Comparison of ENCODE assay signal across 17 cellular contexts in genomic region chr18:79384151-79384807, GRCh38. TPM values are rescaled to one million over a fixed set of nuclear protein-coding genes. Genes with fewer than 3 reads are reported as not detected.
DNase-seq lines count a peak whose midpoint lies in the region; ATAC-seq, FAIRE-seq and TF ChIP-seq lines count a peak whose summit lies in the region.
"Had no signal": no experiment of that assay in that cellular context is flagged by ENCODE, and none has a peak within 500 bp of the region (broad histone marks: within the 10 kb centered on the region; RNA-seq: fewer than 3 reads in every experiment).

No MANE protein-coding gene starts in this region.

- H3K4me1 ChIP-seq in HepG2 (ENCODE audit: insufficient read depth, low read length) (no peaks in the 10 kb centered on the region), right lobe of liver (no peaks in the 10 kb centered on the region), SK-N-SH (ENCODE audit: control insufficient read depth in 1 of 2, insufficient read depth in 2 of 2, low read depth in 1 of 2, low read length in 1 of 2) (no peaks in the 10 kb centered on the region; a peak in 1 of 4 replicates)

- H3K9me3 ChIP-seq in HepG2 (ENCODE audit: low read length), result no peaks in the 10 kb centered on the region
- no peaks in the 10 kb centered on the region for H3K9me3 ChIP-seq in right lobe of liver
- H3K9me3 ChIP-seq in SK-N-SH, result no peaks in the 10 kb centered on the region
- H3K9me3 ChIP-seq: BLaER1 treated with 17β-estradiol and CSF1 and Interleukin-3, amounts not matched to agents 10 nM and 100 nM; right atrium auricular region; vagina had no signal

- TF ChIP-seq POLR2A in HepG2 (IDR thresholded peaks at IDR 0.05; ENCODE audit: insufficient read depth in 1 of 2, low read depth in 2 of 2, low read length in 2 of 2) (no peak), right lobe of liver (IDR thresholded peaks at IDR 0.05) (no peak)

- DNase-seq in HepG2 (ENCODE audit: low spot score) (no peak), right lobe of liver (no peak), SK-N-SH (peak; percentile 39), left lobe of liver (ENCODE audit: low spot score) (peak; percentile 37), ACHN (no peak)
- DNase-seq: activated CD4-positive, alpha-beta T cell treated with anti-CD3 and anti-CD28 coated beads, Interleukin-2, amount 50 U/mL, for 48 hours; NCI-H446 had no signal

- H3K27me3 ChIP-seq in HepG2 (ENCODE audit: control insufficient read depth in 1 of 2, insufficient read depth in 2 of 2, low read length in 2 of 2) (peaks cover 3 to 58% of the 10 kb centered on the region in 2 experiments; a peak in 4 of 5 replicates), right lobe of liver (peaks cover 5 to 8% of the 10 kb centered on the region in 2 donors), SK-N-SH (ENCODE audit: insufficient read depth) (peaks cover 71% of the 10 kb centered on the region)
- H3K27me3 ChIP-seq: right atrium auricular region, vagina had no signal

- TF ChIP-seq EP300 in HepG2 (IDR thresholded peaks at IDR 0.05; ENCODE audit: low read depth in 2 of 2, low read length in 2 of 2), result no peak
- TF ChIP-seq EP300 in HepG2 (CRISPR knock-in tag; IDR thresholded peaks at IDR 0.05; ENCODE audit: borderline replicate concordance), result no peak
- no peak for TF ChIP-seq EP300 in SK-N-SH (IDR thresholded peaks at IDR 0.05; ENCODE audit: borderline replicate concordance in 1 of 2, low read depth in 1 of 2, low read length in 1 of 2)

- TSS peak; percentile 30 for BruUV-seq in HepG2 (replicated peaks; lab: Mats Ljungman, UMichigan)

- H3K36me3 ChIP-seq in HepG2 (replicated peaks in 1 of 2; ENCODE audit: control insufficient read depth in 1 of 2, insufficient read depth in 2 of 2, low read length in 2 of 2), result no peaks in the 10 kb centered on the region
- no peaks in the 10 kb centered on the region for H3K36me3 ChIP-seq in right lobe of liver
- H3K36me3 ChIP-seq in SK-N-SH (replicated peaks in 1 of 2; ENCODE audit: control insufficient read depth in 1 of 2, insufficient read depth in 2 of 2, low read length in 1 of 2), result no peaks in the 10 kb centered on the region
- H3K36me3 ChIP-seq: BLaER1 treated with 17β-estradiol and CSF1 and Interleukin-3, amounts not matched to agents 10 nM and 100 nM; right atrium auricular region; vagina had no signal

- no peak for FAIRE-seq in HepG2 (lab: Jason Lieb, UNC)
- FAIRE-seq: bronchial epithelial cell, endometrium, GM12892, keratinocyte, RCC 7860 had no signal

- H3K79me2 ChIP-seq in HepG2 (ENCODE audit: insufficient read depth, low read length), result no peaks in the 10 kb centered on the region
- no peaks in the 10 kb centered on the region for H3K79me2 ChIP-seq in SK-N-SH (ENCODE audit: insufficient read depth)

- peak; percentile 31; the same call in 1 of the 2 replicates for TF ChIP-seq CTCF in HepG2 (CRISPR knock-in tag; IDR thresholded peaks at IDR 0.05)
- no peak for TF ChIP-seq CTCF in right lobe of liver (IDR thresholded peaks at IDR 0.05)
- no peak for TF ChIP-seq CTCF in SK-N-SH (IDR thresholded peaks at IDR 0.05)

- WGBS in HepG2 (ENCODE audit: low lambda C conversion rate), result under 1% methylated on average over 10 of the region's 17 CpGs
- WGBS in right lobe of liver (ENCODE audit: insufficient coverage, low coverage, low lambda C conversion rate, missing lambda C conversion rate), result 29% methylated on average over 8 of the region's 17 CpGs
- WGBS in SK-N-SH (ENCODE audit: low lambda C conversion rate), result 10% methylated on average over 12 of the region's 17 CpGs

- intact Hi-C loops in HepG2 (cut with micrococcal nuclease; ENCODE audit: unreplicated experiment) (no loop called here), right lobe of liver (cut with DNase I) (loop anchor here (5.0 kb wide), 2 partner anchors 143 to 258 kb away; no protein-coding TSS in a partner anchor)

- H3K4me3 ChIP-seq in HepG2 (replicated peaks in 1 of 3; ENCODE audit: insufficient read depth in 1 of 3, low read depth in 2 of 3, low read length in 3 of 3), result no peak overlapping the region
- H3K4me3 ChIP-seq in right lobe of liver, result no peak overlapping the region
- H3K4me3 ChIP-seq in SK-N-SH (ENCODE audit: low read depth in 2 of 2, low read length in 1 of 2), result no peak overlapping the region
- H3K4me3 ChIP-seq: BLaER1 treated with 17β-estradiol and CSF1 and Interleukin-3, amounts not matched to agents 10 nM and 100 nM; right atrium auricular region; vagina had no signal

- CTCF ChIA-PET in HepG2 (lab: Yijun Ruan, JAX; ENCODE audit: low intra/inter-chr PET ratio, low total read pairs), result no interaction called here
- CTCF ChIA-PET in SK-N-SH (lab: Yijun Ruan, JAX), result interaction anchor here (1.5 to 7.0 kb wide), 2 partner anchors 145 to 259 kb away, joined by 4 to 41 read pairs; no protein-coding TSS in a partner anchor

- no peak overlapping the region for H3K9ac ChIP-seq in HepG2 (ENCODE audit: insufficient read depth, low read depth, low read length)
- no peak overlapping the region for H3K9ac ChIP-seq in SK-N-SH
- H3K9ac ChIP-seq: BLaER1 treated with 17β-estradiol and CSF1 and Interleukin-3, amounts not matched to agents 10 nM and 100 nM had no signal

- H3K9me2 ChIP-seq in SK-N-SH, result no peaks in the 10 kb centered on the region

- H4K20me1 ChIP-seq in HepG2 (ENCODE audit: insufficient read depth, low read length) (peaks cover 3% of the 10 kb centered on the region; the same call in 1 of the 2 replicates), SK-N-SH (ENCODE audit: insufficient read depth) (no peaks in the 10 kb centered on the region)

- H3K27ac ChIP-seq in HepG2 (ENCODE audit: extremely low read length, insufficient read depth, low read length), result no peak overlapping the region
- H3K27ac ChIP-seq in right lobe of liver, result no peak overlapping the region
- no peak overlapping the region for H3K27ac ChIP-seq in SK-N-SH (ENCODE audit: low read depth in 2 of 2, low read length in 1 of 2)
- H3K27ac ChIP-seq: BLaER1 treated with 17β-estradiol and CSF1 and Interleukin-3, amounts not matched to agents 10 nM and 100 nM; right atrium auricular region; vagina had no signal

- no peak for TF ChIP-seq RAD21 in HepG2 (CRISPR knock-in tag; IDR thresholded peaks at IDR 0.05)
- no peak for TF ChIP-seq RAD21 in SK-N-SH (IDR thresholded peaks at IDR 0.05; ENCODE audit: low read length)

- POLR2A ChIA-PET in HepG2 (lab: Yijun Ruan, JAX) (no interaction called here), SK-N-SH (lab: Yijun Ruan, JAX) (no interaction called here)

- H3K4me2 ChIP-seq in HepG2 (ENCODE audit: low read depth, low read length) (no peak overlapping the region), SK-N-SH (no peak overlapping the region)
- H3K4me2 ChIP-seq: BLaER1 treated with 17β-estradiol and CSF1 and Interleukin-3, amounts not matched to agents 10 nM and 100 nM had no signal

- H2AFZ ChIP-seq in HepG2 (ENCODE audit: low read length) (no peak overlapping the region), SK-N-SH (ENCODE audit: low read depth) (no peak overlapping the region)

- in situ Hi-C loops in HepG2 (cut with HindIII; ENCODE audit: extremely low pct_ligation_motif_present, low pct_unique_long_range_greater_than_20kb), result loop anchor here (5.0 kb wide), 1 partner anchor 148 kb away; no protein-coding TSS in a partner anchor
- in situ Hi-C loops in ACHN (cut with HindIII; ENCODE audit: low pct_ligation_motif_present, low pct_unique_long_range_greater_than_20kb, low sequenced_read_pairs), result no loop called here

- ATAC-seq in HepG2 (peak; percentile 18), right lobe of liver (no peak), left lobe of liver (no peak), HG03095 (IDR thresholded peaks at IDR 0.05; ENCODE audit: unreplicated experiment) (no peak), GM19452 (IDR thresholded peaks at IDR 0.05; ENCODE audit: unreplicated experiment) (no peak)

- H3F3A ChIP-seq in SK-N-SH (replicated peaks; ENCODE audit: insufficient read depth), result no peaks in the 10 kb centered on the region

TF ChIP-seq in HepG2, 621 proteins besides CTCF, POLR2A, EP300 and RAD21:
- peak; percentile 49; the same call in 1 of the 2 replicates for TF ChIP-seq KDM2A (CRISPR knock-in tag; IDR thresholded peaks at IDR 0.05; ENCODE audit: borderline replicate concordance, low read depth)
- no peak for TF ChIP-seq ZNF563 (CRISPR knock-in tag; IDR thresholded peaks at IDR 0.05)
- TF ChIP-seq SP1 (IDR thresholded peaks at IDR 0.05), result no peak
- TF ChIP-seq SP1 (CRISPR knock-in tag; IDR thresholded peaks at IDR 0.05), result no peak

RNA-seq across cellular contexts. Expression of gene NFATC1, which starts 11.5 kb away (rescaled TPM):
- total RNA-seq in HepG2 (2016; rRNA removed; fragmentation: Illumina TruSeq; extraction: Trizol), result not detected in 2 replicates
- not detected in 2 replicates for total RNA-seq in HepG2 (2016; cell fraction: cytosol; rRNA removed; fragmentation: Illumina TruSeq; extraction: Trizol; ENCODE audit: low read depth)
- total RNA-seq in HepG2 (2016; cell fraction: insoluble cytoplasmic fraction; rRNA removed; fragmentation: Illumina TruSeq; extraction: Trizol), result not detected in 2 replicates
- not detected in 2 replicates for total RNA-seq in HepG2 (2016; cell fraction: membrane; rRNA removed; fragmentation: Illumina TruSeq; extraction: Trizol)
- not detected in 2 replicates for total RNA-seq in HepG2 (2016; cell fraction: nucleus; rRNA removed; fragmentation: Illumina TruSeq; extraction: Trizol)
- 0.04 TPM in 1 of 2 replicates, not detected in the other for polyA plus RNA-seq in HepG2 (2011; rRNA removed)
- 0.03 TPM in 1 of 2 replicates, not detected in the other for polyA plus RNA-seq in HepG2 (2011; cell fraction: cytosol; rRNA removed)
- polyA plus RNA-seq in HepG2 (2011; cell fraction: nucleus; rRNA removed), result 0.12 and 0.23 TPM in 2 replicates
- polyA plus RNA-seq in HepG2 (2012), result 0.04 and 0.05 TPM in 2 replicates
- polyA plus RNA-seq in HepG2 (2016; cell fraction: cytosol; fragmentation: Illumina TruSeq; extraction: Trizol; ENCODE audit: low read depth), result not detected in 2 replicates
- polyA plus RNA-seq in HepG2 (2016; cell fraction: insoluble cytoplasmic fraction; fragmentation: Illumina TruSeq; extraction: Trizol; ENCODE audit: low read depth), result not detected in 2 replicates
- not detected in 2 replicates for polyA plus RNA-seq in HepG2 (2016; cell fraction: membrane; fragmentation: Illumina TruSeq; extraction: Trizol; ENCODE audit: low read depth)
- not detected in 2 replicates for polyA plus RNA-seq in HepG2 (2016; cell fraction: nucleus; fragmentation: Illumina TruSeq; extraction: Trizol; ENCODE audit: insufficient read depth, low read depth)
- polyA minus RNA-seq in HepG2 (2011; rRNA and poly(A)+ RNA removed; ENCODE audit: low replicate concordance), result 0.42 TPM in 1 of 2 replicates, not detected in the other
- polyA minus RNA-seq in HepG2 (2011; cell fraction: cytosol; rRNA and poly(A)+ RNA removed), result not detected in 2 replicates
- polyA minus RNA-seq in HepG2 (2011; cell fraction: nucleus; rRNA and poly(A)+ RNA removed), result not detected in 2 replicates
- 1 to 10 TPM in 5 of 6 experiments, under 1 TPM in 1; 1.00 to 4.3 (median 2.9) TPM for total RNA-seq in right lobe of liver
- 0.02 TPM in 1 of 2 replicates, not detected in the other for polyA plus RNA-seq in SK-N-SH (2012; rRNA removed)
- polyA plus RNA-seq in SK-N-SH (2012; cell fraction: cytosol; rRNA removed), result not detected in 2 replicates
- polyA plus RNA-seq in SK-N-SH (2012; cell fraction: nucleus; rRNA removed), result not detected in 2 replicates
- 4.5 TPM for total RNA-seq in left lobe of liver

Comparison
In these comparisons a context has a peak if more than half of its experiments do, and no peak if none do; other contexts are left out.
1. DNase-seq: peak in SK-N-SH (single experiment) and left lobe of liver (single experiment); none in HepG2 (single experiment), right lobe of liver (0 of 3) and ACHN (single experiment).
2. Of the 25 proteins assayed by ChIP-seq in both HepG2 and SK-N-SH: peak only in HepG2: CTCF; only in SK-N-SH: none; in both: none; in neither: 24.